28 cellular contexts compared by ENCODE assay signal in the genomic region with DNA sequence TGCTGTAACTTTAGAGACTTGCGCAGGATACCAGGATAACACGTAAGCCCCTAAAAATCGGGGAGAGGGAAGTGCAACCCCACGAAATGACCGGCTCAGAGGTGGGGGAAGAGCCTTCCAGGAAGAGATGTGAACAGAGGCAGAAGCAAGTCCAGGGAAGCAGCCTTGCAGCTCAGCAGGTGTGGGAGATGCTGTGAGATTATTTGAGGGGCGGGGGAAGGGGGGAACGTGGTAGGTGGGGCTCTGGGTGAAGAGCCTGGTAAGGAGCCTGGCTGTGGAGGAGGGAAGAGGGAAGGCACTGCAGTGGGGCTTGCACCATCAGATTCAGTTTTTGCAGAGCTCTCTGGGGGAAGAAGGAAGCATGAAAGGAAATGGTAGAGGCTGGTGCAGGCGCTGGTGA.
"Had no signal": no experiment of that assay in that cellular context is flagged by ENCODE, and none has a peak within 500 bp of the region (broad histone marks: within the 10 kb centered on the region; RNA-seq: fewer than 3 reads in every experiment).

No MANE protein-coding gene starts in this region.

- DNase-seq: activated CD4-positive, alpha-beta T cell treated with anti-CD3 and anti-CD28 coated beads for 4 hours; activated CD4-positive, alpha-beta T cell treated with anti-CD3 and anti-CD28 coated beads, Interleukin-2, amount 50 U/mL, for 4 hours; activated CD8-positive, alpha-beta memory T cell treated with anti-CD3 and anti-CD28 coated beads for 24 hours; activated gamma-delta T cell treated with Interleukin-2 at 50 U/mL for 16 hours; activated T-cell treated with anti-CD3 and anti-CD28 coated beads, Interleukin-2, amount 50 U/mL, for 72 hours; amygdala; MG63; MV-4-11; NCI-H1092 treated with DMSO at 0.1 percent for 48 hours; NCI-H1417 treated with DMSO at 0.1 percent for 48 hours; NCI-H1694; NCI-H2029; NCI-H2107; NCI-H446 treated with DMSO at 0.1 percent for 48 hours; NCI-H524 treated with DMSO at 0.1 percent for 48 hours; NCI-H748 treated with DMSO at 0.1 percent for 48 hours; SIG-M5; T-cell; T-helper 2 cell; T1000 had no signal

- H3K9ac ChIP-seq: KMS-11 had no signal

- ATAC-seq: activated T-cell treated with anti-CD3 and anti-CD28 coated beads, Interleukin-2, amount 50 U/mL, for 72 hours; HepG2; T-cell had no signal

- H3K4me3 ChIP-seq: MG63, SK-N-MC had no signal

- H3K9me3 ChIP-seq: MG63 had no signal

- H3K27ac ChIP-seq: KMS-11, SK-N-MC, VCaP had no signal

- H3K4me3 Mint-ChIP-seq: activated naive CD4-positive, alpha-beta T cell treated with anti-CD3 and anti-CD28 coated beads, Interleukin-2, amount 50 U/mL, for 24 hours; activated T-cell treated with anti-CD3 and anti-CD28 coated beads, Interleukin-2, amount 50 U/mL, for 72 hours; brain; central memory CD8-positive, alpha-beta T cell; T-cell had no signal

- H3K4me1 Mint-ChIP-seq: activated naive CD4-positive, alpha-beta T cell treated with anti-CD3 and anti-CD28 coated beads, Interleukin-2, amount 50 U/mL, for 24 hours; central memory CD8-positive, alpha-beta T cell; T-cell had no signal

- H3K27me3 Mint-ChIP-seq: activated naive CD4-positive, alpha-beta T cell treated with anti-CD3 and anti-CD28 coated beads, Interleukin-2, amount 50 U/mL, for 24 hours; central memory CD8-positive, alpha-beta T cell; T-cell had no signal

- H3K27ac Mint-ChIP-seq: activated naive CD4-positive, alpha-beta T cell treated with anti-CD3 and anti-CD28 coated beads, Interleukin-2, amount 50 U/mL, for 24 hours; activated T-cell treated with anti-CD3 and anti-CD28 coated beads, Interleukin-2, amount 50 U/mL, for 72 hours; activated T-helper 2 cell treated with anti-CD3 and anti-CD28 coated beads, Interferon-gamma antibody, Interleukin-2, Interleukin-4, amounts not matched to agents 10 μg/mL and 5 μg/mL and 100 μg/mL, durations not matched to agents 14 hours and 24 hours and 36 hours; brain; T-cell had no signal

- H3K27me3 ChIP-seq: MG63 had no signal

- H3K9me3 Mint-ChIP-seq: activated naive CD4-positive, alpha-beta T cell treated with anti-CD3 and anti-CD28 coated beads, Interleukin-2, amount 50 U/mL, for 24 hours; activated T-cell treated with anti-CD3 and anti-CD28 coated beads, Interleukin-2, amount 50 U/mL, for 72 hours; activated T-helper 2 cell treated with anti-CD3 and anti-CD28 coated beads, Interferon-gamma antibody, Interleukin-2, Interleukin-4, amounts not matched to agents 10 μg/mL and 5 μg/mL and 100 μg/mL, durations not matched to agents 14 hours and 24 hours and 36 hours; brain; central memory CD8-positive, alpha-beta T cell; T-cell had no signal
